ENCODE assay signal across 23 cellular contexts in the genomic region with DNA sequence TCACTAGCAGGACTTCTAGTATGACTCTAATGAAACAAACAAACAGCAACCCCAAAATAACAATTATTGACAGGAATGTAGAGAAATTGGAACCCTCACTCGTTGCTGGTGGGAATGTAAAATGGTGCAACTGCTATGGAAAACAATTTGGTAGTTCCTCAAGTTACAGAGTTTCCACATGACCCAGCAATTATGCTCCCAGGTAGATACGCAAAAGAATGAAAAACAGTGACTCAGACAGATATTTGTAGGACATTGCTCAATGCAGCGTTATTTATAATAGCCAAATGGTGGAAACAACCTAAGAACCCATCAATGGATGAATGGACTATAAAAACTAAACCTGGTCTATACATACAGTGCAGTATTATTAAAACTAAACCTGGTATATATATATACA.
DNase-seq lines count a peak whose midpoint lies in the region; ATAC-seq, FAIRE-seq and TF ChIP-seq lines count a peak whose summit lies in the region.
"Had no signal": no experiment of that assay in that cellular context is flagged by ENCODE, and none has a peak within 500 bp of the region (broad histone marks: within the 10 kb centered on the region; RNA-seq: fewer than 3 reads in every experiment).

No MANE protein-coding gene starts in this region.

- no peaks in the 10 kb centered on the region for H3K36me3 Mint-ChIP-seq in MCF 10A (ENCODE audit: insufficient read depth, unreplicated experiment)
- H3K36me3 Mint-ChIP-seq: CD14-positive monocyte; CD4-positive, alpha-beta memory T cell had no signal

- POLR2A ChIA-PET in MCF 10A (lab: Yijun Ruan, JAX): interaction anchor here (0.7 to 1.0 kb wide), 4 partner anchors 8 to 49 kb away, joined by 3 to 7 read pairs (median 4); no protein-coding TSS in a partner anchor

- ATAC-seq in pancreas: no peak
- ATAC-seq in HG03571 (IDR thresholded peaks at IDR 0.05; ENCODE audit: unreplicated experiment): no peak
- ATAC-seq: A549, GM23338 had no signal

- TF ChIP-seq POLR2A in breast epithelium (IDR thresholded peaks at IDR 0.05): no peak
- no peak for TF ChIP-seq POLR2A in esophagus squamous epithelium (IDR thresholded peaks at IDR 0.05)

- no peak overlapping the region for H3K4me3 Mint-ChIP-seq in MCF 10A (ENCODE audit: unreplicated experiment)
- H3K4me3 Mint-ChIP-seq: CD14-positive monocyte; CD4-positive, alpha-beta memory T cell; GM23338 had no signal

- FAIRE-seq in bronchial epithelial cell (lab: Jason Lieb, UNC) (no peak), pancreas (lab: Jason Lieb, UNC) (no peak)
- FAIRE-seq: A549, GM12892, GM18507, H54, HTR-8/SVneo had no signal

- no peaks in the 10 kb centered on the region for H3K27me3 ChIP-seq in breast epithelium
- no peaks in the 10 kb centered on the region for H3K27me3 ChIP-seq in bronchial epithelial cell (ENCODE audit: control insufficient read depth, insufficient read depth, low read length)
- no peaks in the 10 kb centered on the region for H3K27me3 ChIP-seq in esophagus squamous epithelium
- H3K27me3 ChIP-seq in pancreas: no peaks in the 10 kb centered on the region
- H3K27me3 ChIP-seq: BLaER1 had no signal

- intact Hi-C loops in MCF 10A (cut with micrococcal nuclease) (no loop called here), breast epithelium (cut with DNase I; ENCODE audit: low total_unique reads) (no loop called here), esophagus squamous epithelium (cut with DNase I) (no loop called here), pancreas (cut with DNase I) (no loop called here)

- TF ChIP-seq CTCF in MCF 10A (IDR thresholded peaks at IDR 0.05; ENCODE audit: unreplicated experiment) (no peak), breast epithelium (IDR thresholded peaks at IDR 0.05) (no peak), bronchial epithelial cell (IDR thresholded peaks at IDR 0.05; ENCODE audit: insufficient read depth, low read length, severe bottlenecking) (no peak), esophagus squamous epithelium (IDR thresholded peaks at IDR 0.05) (no peak), pancreas (IDR thresholded peaks at IDR 0.05) (no peak)

- H3K4me1 ChIP-seq in breast epithelium (no peaks in the 10 kb centered on the region), esophagus squamous epithelium (peaks cover 0 to 28% (median 0%) of the 10 kb centered on the region in 3 donors), pancreas (no peaks in the 10 kb centered on the region)
- H3K4me1 ChIP-seq: A549, BLaER1 had no signal

- no peak overlapping the region for H3K4me3 ChIP-seq in breast epithelium
- H3K4me3 ChIP-seq in bronchial epithelial cell (ENCODE audit: low read depth, low read length): no peak overlapping the region
- H3K4me3 ChIP-seq in esophagus squamous epithelium: no peak overlapping the region
- no peak overlapping the region for H3K4me3 ChIP-seq in pancreas
- H3K4me3 ChIP-seq: A549, BLaER1, GM23338 had no signal

- peaks cover 34% of the 10 kb centered on the region for H3K4me1 Mint-ChIP-seq in MCF 10A (ENCODE audit: insufficient read depth, unreplicated experiment)
- H3K4me1 Mint-ChIP-seq: CD14-positive monocyte; CD4-positive, alpha-beta memory T cell; GM23338 had no signal

- H3K9me3 Mint-ChIP-seq in MCF 10A (ENCODE audit: unreplicated experiment): no peaks in the 10 kb centered on the region

- 40 to 55% methylated on average over 3 of the region's 3 CpGs for WGBS in esophagus squamous epithelium, 2 donors
- 61 to 69% methylated on average over 3 of the region's 3 CpGs for WGBS in pancreas, 2 donors

- no TSS peak for BruUV-seq in MCF 10A (replicated peaks; lab: Mats Ljungman, UMichigan)

- H3K9me3 ChIP-seq in breast epithelium (no peaks in the 10 kb centered on the region), esophagus squamous epithelium (no peaks in the 10 kb centered on the region), pancreas (no peaks in the 10 kb centered on the region)
- H3K9me3 ChIP-seq: A549, BLaER1 had no signal

- no peaks in the 10 kb centered on the region for H3K27me3 Mint-ChIP-seq in MCF 10A (ENCODE audit: insufficient read depth, unreplicated experiment)
- H3K27me3 Mint-ChIP-seq: CD4-positive, alpha-beta memory T cell had no signal

- H3K27ac Mint-ChIP-seq in MCF 10A (ENCODE audit: low read depth, unreplicated experiment): peak overlapping the region; percentile 96
- H3K27ac Mint-ChIP-seq: CD14-positive monocyte; CD4-positive, alpha-beta memory T cell; GM23338 had no signal

- H3K27ac ChIP-seq in breast epithelium (no peak overlapping the region), esophagus squamous epithelium (peak overlapping the region in 3 of 4 donors; percentile 49 to 76 (median 67)), pancreas (no peak overlapping the region)
- H3K27ac ChIP-seq: 22Rv1, A549, BLaER1, HL-60 had no signal

- CTCF ChIA-PET in MCF 10A (lab: Yijun Ruan, JAX): no interaction called here

- DNase-seq in MCF 10A (ENCODE audit: unreplicated experiment) (peak; percentile 85), breast epithelium (ENCODE audit: low spot score in 2 of 2) (no peak), bronchial epithelial cell (ENCODE audit: low read depth) (peak; percentile 50), esophagus squamous epithelium (lab: John Stamatoyannopoulos, UW) (no peak), pancreas (no peak), NCI-H146 (lab: John Stamatoyannopoulos, UW) (no peak), T-helper 2 cell (no peak)
- DNase-seq: CD4-positive, alpha-beta memory T cell; DMS153; DMS79; GDM1; HCEC 1CT had no signal

- H3K36me3 ChIP-seq in breast epithelium: no peaks in the 10 kb centered on the region
- no peaks in the 10 kb centered on the region for H3K36me3 ChIP-seq in bronchial epithelial cell (ENCODE audit: control insufficient read depth, insufficient read depth, low read length)
- H3K36me3 ChIP-seq in esophagus squamous epithelium: no peaks in the 10 kb centered on the region
- H3K36me3 ChIP-seq in pancreas: no peaks in the 10 kb centered on the region
- H3K36me3 ChIP-seq: BLaER1 had no signal

Comparison
In these comparisons a context has a peak if more than half of its experiments do, and no peak if none do; other contexts are left out.
1. DNase-seq: peak in MCF 10A (single experiment) and bronchial epithelial cell (single experiment); none in breast epithelium (0 of 2), esophagus squamous epithelium (single experiment), pancreas (0 of 6), NCI-H146 (single experiment) and T-helper 2 cell (0 of 5).
2. H3K27ac ChIP-seq: peak in esophagus squamous epithelium (3 of 4); none in breast epithelium (0 of 2) and pancreas (0 of 4).